20 cellular contexts compared by ENCODE assay signal in the genomic region with DNA sequence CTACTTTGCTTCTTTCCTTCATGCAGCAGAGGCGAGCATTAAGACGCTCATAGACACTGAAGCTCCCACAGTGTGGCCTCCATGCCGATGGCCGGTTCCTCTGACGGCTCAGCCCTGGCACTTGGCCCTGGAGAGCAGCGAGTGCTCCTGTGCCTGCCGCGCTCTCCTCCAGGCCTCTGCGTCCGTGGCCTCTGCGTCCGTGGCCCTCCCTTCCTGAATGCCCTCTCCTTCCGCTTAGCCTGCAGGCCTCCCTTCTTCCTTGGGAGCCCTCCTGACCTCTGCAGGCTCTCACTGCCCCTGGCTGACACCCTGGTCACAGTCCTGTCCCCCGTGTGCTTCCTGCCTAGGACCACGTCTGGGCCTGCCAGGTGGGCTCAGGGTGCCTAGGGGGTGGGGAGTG.
"Had no signal": no experiment of that assay in that cellular context is flagged by ENCODE, and none has a peak within 500 bp of the region (broad histone marks: within the 10 kb centered on the region; RNA-seq: fewer than 3 reads in every experiment).

No MANE protein-coding gene starts in this region.

- ATAC-seq: activated CD4-positive, alpha-beta T cell treated with anti-CD3 and anti-CD28 coated beads for 36 hours; activated naive CD8-positive, alpha-beta T cell treated with anti-CD3 and anti-CD28 coated beads, Interleukin-2, amount 50 U/mL, for 24 hours; activated T-cell treated with anti-CD3 and anti-CD28 coated beads, Interleukin-2, amount 50 U/mL, for 4 hours; stimulated activated naive CD8-positive, alpha-beta T cell treated with anti-CD3 and anti-CD28 coated beads, Interleukin-15, Interleukin-2, amounts not matched to agents 100 U/mL and 50 U/mL, for 24 hours had no signal

- H3K9me3 ChIP-seq: heart right ventricle, sigmoid colon had no signal

- H3K4me3 ChIP-seq: heart right ventricle, sigmoid colon, smooth muscle cell had no signal

- H3K27me3 ChIP-seq: sigmoid colon had no signal

- DNase-seq: activated B cell treated with CpG ODN at 0.5 μM for 24 hours; activated CD4-positive, alpha-beta T cell treated with anti-CD3 and anti-CD28 coated beads for 36 hours; activated CD4-positive, alpha-beta T cell treated with anti-CD3 and anti-CD28 coated beads, Interleukin-2, amount 50 U/mL, for 4 hours; activated CD8-positive, alpha-beta memory T cell treated with anti-CD3 and anti-CD28 coated beads for 24 hours; activated gamma-delta T cell; activated naive CD4-positive, alpha-beta T cell treated with anti-CD3 and anti-CD28 coated beads, Interleukin-2, amount 50 U/mL, for 16 hours; activated naive CD8-positive, alpha-beta T cell treated with anti-CD3 and anti-CD28 coated beads, Interleukin-2, amount 50 U/mL, for 24 hours; activated T-cell treated with anti-CD3 and anti-CD28 coated beads, Interleukin-2, amount 50 U/mL, for 4 hours; dermis blood vessel endothelial cell; effector CD8-positive, alpha-beta T cell; erythroblast; foreskin fibroblast; nephron progenitor cell; nucleus accumbens; stimulated activated CD4-positive, alpha-beta T cell treated with anti-CD3 and anti-CD28 coated beads, Interleukin-2, amount 100 ng/mL, for 48 hours; stimulated activated naive CD8-positive, alpha-beta T cell treated with anti-CD3 and anti-CD28 coated beads, Interleukin-15, Interleukin-2, amounts not matched to agents 100 U/mL and 50 U/mL, for 24 hours; T1000 had no signal

- H3K27ac ChIP-seq: heart right ventricle, sigmoid colon had no signal

- H3K36me3 ChIP-seq: sigmoid colon had no signal

- H3K4me2 ChIP-seq: smooth muscle cell had no signal

- H3K4me1 ChIP-seq: heart right ventricle, sigmoid colon had no signal
